In genomic region chr3:21170964-21171363, GRCh38 we compare ENCODE assay signal across 12 cellular contexts.
DNase-seq lines count a peak whose midpoint lies in the region; ATAC-seq and TF ChIP-seq lines count a peak whose summit lies in the region.
"Had no signal": no experiment of that assay in that cellular context is flagged by ENCODE, and none has a peak within 500 bp of the region (broad histone marks: within the 10 kb centered on the region; RNA-seq: fewer than 3 reads in every experiment).

No MANE protein-coding gene starts in this region.

- no peaks in the 10 kb centered on the region for H3K9me3 ChIP-seq in neuronal stem cell (replicated peaks in 1 of 2; ENCODE audit: control insufficient read depth in 2 of 2, insufficient read depth in 1 of 2, low read depth in 1 of 2, low read length in 2 of 2)
- H3K9me3 ChIP-seq: BLaER1 had no signal

- H3K79me1 ChIP-seq in neuronal stem cell (ENCODE audit: low read depth, low read length) = no peaks in the 10 kb centered on the region

- H4K91ac ChIP-seq in neuronal stem cell (ENCODE audit: low read depth, low read length, poor library complexity) = no peak overlapping the region

- H3K4me3 ChIP-seq in neuronal stem cell (ENCODE audit: low read length in 2 of 2) = no peak overlapping the region
- H3K4me3 ChIP-seq: BLaER1 had no signal

- H3K4me1 ChIP-seq in neuronal stem cell (ENCODE audit: control insufficient read depth in 2 of 2, insufficient read depth in 1 of 2, low read depth in 1 of 2, low read length in 2 of 2) = no peaks in the 10 kb centered on the region
- H3K4me1 ChIP-seq: BLaER1 had no signal

- no peak overlapping the region for H2AK5ac ChIP-seq in neuronal stem cell (ENCODE audit: low read depth, low read length)

- H4K8ac ChIP-seq in neuronal stem cell (ENCODE audit: low read depth, low read length) = no peak overlapping the region

- H3K14ac ChIP-seq in neuronal stem cell (ENCODE audit: low read length) = no peak overlapping the region

- no peak overlapping the region for H2BK15ac ChIP-seq in neuronal stem cell (ENCODE audit: low read length)

- H3K36me3 ChIP-seq in neuronal stem cell (replicated peaks in 1 of 2; ENCODE audit: control insufficient read depth in 2 of 2, insufficient read depth in 2 of 2, low read length in 2 of 2) = no peaks in the 10 kb centered on the region
- H3K36me3 ChIP-seq: BLaER1 had no signal

- ATAC-seq in GM19035 (IDR thresholded peaks at IDR 0.05; ENCODE audit: unreplicated experiment) = no peak
- ATAC-seq in GM21515 (IDR thresholded peaks at IDR 0.05; ENCODE audit: unreplicated experiment) = no peak
- ATAC-seq: activated CD8-positive, alpha-beta memory T cell treated with anti-CD3 and anti-CD28 coated beads, Interleukin-2, amount 10 ng/mL, durations not matched to agents 7 days and 5 days; stimulated activated effector memory CD8-positive, alpha-beta T cell treated with anti-CD3 and anti-CD28 coated beads, Interleukin-12 subunit alpha, Interleukin-12 subunit beta, amount 100 ng/mL, for 72 hours had no signal

- H3K27me3 ChIP-seq in neuronal stem cell (ENCODE audit: control insufficient read depth in 3 of 3, insufficient read depth in 3 of 3, low read depth in 1 of 3, low read length in 3 of 3) = no peaks in the 10 kb centered on the region
- H3K27me3 ChIP-seq: BLaER1 had no signal

- no peak overlapping the region for H3K23ac ChIP-seq in neuronal stem cell (ENCODE audit: low read depth, low read length, poor library complexity)

- H2BK120ac ChIP-seq in neuronal stem cell (ENCODE audit: low read depth, low read length) = no peak overlapping the region

- H2BK5ac ChIP-seq in neuronal stem cell (ENCODE audit: low read length) = no peak overlapping the region

- no peak overlapping the region for H3K4ac ChIP-seq in neuronal stem cell (ENCODE audit: low read length)

- H3K27ac ChIP-seq in neuronal stem cell (replicated peaks; ENCODE audit: low read length) = no peak overlapping the region
- H3K27ac ChIP-seq: BLaER1 had no signal

- H2AFZ ChIP-seq in neuronal stem cell (ENCODE audit: low read length) = no peak overlapping the region

- DNase-seq in NCI-H524 (lab: John Stamatoyannopoulos, UW) = peak; percentile 3 to 24
- DNase-seq in NCI-H524 treated with DMSO at 0.1 percent for 48 hours (lab: John Stamatoyannopoulos, UW) = no peak
- peak; percentile 8 for DNase-seq in astrocyte of the hippocampus (ENCODE audit: low read depth, low spot score)
- peak; percentile 8 for DNase-seq in neuronal stem cell (ENCODE audit: low spot score)
- DNase-seq in NK-92 (lab: John Stamatoyannopoulos, UW; ENCODE audit: unreplicated experiment) = no peak
- DNase-seq: activated CD8-positive, alpha-beta memory T cell treated with anti-CD3 and anti-CD28 coated beads, Interleukin-2, amount 10 ng/mL, durations not matched to agents 7 days and 5 days; nucleus accumbens had no signal

- no peak overlapping the region for H2BK12ac ChIP-seq in neuronal stem cell (ENCODE audit: low read length)

- H3K18ac ChIP-seq in neuronal stem cell (ENCODE audit: low read length) = no peak overlapping the region

- peak; percentile 6; the same call in 1 of the 2 replicates for TF ChIP-seq RAD21 in Ishikawa (IDR thresholded peaks at IDR 0.05; ENCODE audit: low read depth)

- no peak overlapping the region for H3K4me2 ChIP-seq in neuronal stem cell (ENCODE audit: insufficient read depth, low read length, poor library complexity, severe bottlenecking)
- H3K4me2 ChIP-seq: BLaER1 had no signal

- no CpG with 5 or more reads among the region's 1 CpG for WGBS in neuronal stem cell (ENCODE audit: extremely low coverage in 2 of 2, insufficient read length in 2 of 2, insufficient replicate concordance in 1 of 2), 2 donors

- no peak overlapping the region for H3K9ac ChIP-seq in neuronal stem cell (ENCODE audit: low read depth, low read length, poor library complexity)
- H3K9ac ChIP-seq: BLaER1 had no signal

- no peak for TF ChIP-seq EP300 in Ishikawa (IDR thresholded peaks at IDR 0.05; ENCODE audit: borderline replicate concordance)

TF ChIP-seq in Ishikawa, 13 proteins besides CTCF, POLR2A, EP300 and RAD21:
- TF ChIP-seq USF1 (IDR thresholded peaks at IDR 0.05) = no peak
- TF ChIP-seq CREB1 (IDR thresholded peaks at IDR 0.05; ENCODE audit: low read depth) = no peak
- no peak for TF ChIP-seq TAF1 (IDR thresholded peaks at IDR 0.05; ENCODE audit: low read depth)
- no peak for TF ChIP-seq EGR1 (IDR thresholded peaks at IDR 0.05)
- TF ChIP-seq REST (IDR thresholded peaks at IDR 0.05; ENCODE audit: low read depth) = no peak
- no peak for TF ChIP-seq CEBPB (IDR thresholded peaks at IDR 0.05)
- TF ChIP-seq FOXM1 (IDR thresholded peaks at IDR 0.05; ENCODE audit: borderline replicate concordance, low read depth) = no peak
- no peak for TF ChIP-seq MAX (IDR thresholded peaks at IDR 0.05)
- no peak for TF ChIP-seq NFIC (IDR thresholded peaks at IDR 0.05)
- TF ChIP-seq ZBTB7A (IDR thresholded peaks at IDR 0.05; ENCODE audit: low read depth) = no peak
- TF ChIP-seq YY1 (IDR thresholded peaks at IDR 0.05; ENCODE audit: low read depth) = no peak
- TF ChIP-seq TEAD4 (IDR thresholded peaks at IDR 0.05) = no peak
- no peak for TF ChIP-seq TCF12 (IDR thresholded peaks at IDR 0.05; ENCODE audit: low read depth)

Comparison
In these comparisons a context has a peak if more than half of its experiments do, and no peak if none do; other contexts are left out.
1. DNase-seq: peak in NCI-H524 (2 of 2), astrocyte of the hippocampus (single experiment) and neuronal stem cell (single experiment); none in NCI-H524 treated with DMSO at 0.1 percent for 48 hours (single experiment) and NK-92 (single experiment).